ENCODE assay signal across 11 cellular contexts in genomic region chrX:155747520-155747919, GRCh38.
DNase-seq lines count a peak whose midpoint lies in the region; ATAC-seq, FAIRE-seq and TF ChIP-seq lines count a peak whose summit lies in the region.
"Had no signal": no experiment of that assay in that cellular context is flagged by ENCODE, and none has a peak within 500 bp of the region (broad histone marks: within the 10 kb centered on the region; RNA-seq: fewer than 3 reads in every experiment).

No MANE protein-coding gene starts in this region.

- intact Hi-C loops in adrenal gland (cut with DNase I) (no loop called here), mucosa of descending colon (cut with DNase I, micrococcal nuclease) (no loop called here), CD14-positive monocyte (cut with micrococcal nuclease) (no loop called here)

- H3K27me3 ChIP-seq in adrenal gland: no peaks in the 10 kb centered on the region

- peak; percentile 69 for FAIRE-seq in H54 (lab: Jason Lieb, UNC)

- H3K4me3 Mint-ChIP-seq in CD14-positive monocyte: no peak overlapping the region

- peaks cover 0 to 14% of the 10 kb centered on the region in 2 donors for H3K4me1 ChIP-seq in adrenal gland (replicated peaks in 1 of 2)
- H3K4me1 ChIP-seq in mucosa of descending colon (ENCODE audit: low read depth): no peaks in the 10 kb centered on the region

- peaks cover 0 to 7% (median 0%) of the 10 kb centered on the region in 7 donors for H3K9me3 Mint-ChIP-seq in CD14-positive monocyte

- no peak for TF ChIP-seq CTCF in adrenal gland (IDR thresholded peaks at IDR 0.05)
- no peak for TF ChIP-seq CTCF in mucosa of descending colon (IDR thresholded peaks at IDR 0.05)
- TF ChIP-seq CTCF in CD14-positive monocyte (IDR thresholded peaks at IDR 0.05): no peak

- H3K36me3 ChIP-seq in adrenal gland (replicated peaks in 1 of 2) (no peaks in the 10 kb centered on the region), mucosa of descending colon (ENCODE audit: low read depth) (no peaks in the 10 kb centered on the region)

- ATAC-seq in mucosa of descending colon: peak; percentile 75

- no peaks in the 10 kb centered on the region for H3K36me3 Mint-ChIP-seq in CD14-positive monocyte

- peaks cover 2% of the 10 kb centered on the region for H3K4me1 Mint-ChIP-seq in CD14-positive monocyte

- DNase-seq in H54 (ENCODE audit: insufficient read length, low spot score): no peak
- peak; percentile 27 for DNase-seq in NCI-H128 (lab: John Stamatoyannopoulos, UW; ENCODE audit: unreplicated experiment)
- DNase-seq in adrenal gland: peak in 5 of 7 donors; percentile 27 to 67 (median 41)
- peak; percentile 53 to 93 (median 75) for DNase-seq in mucosa of descending colon
- DNase-seq in activated gamma-delta T cell (lab: John Stamatoyannopoulos, UW): no peak
- DNase-seq in activated gamma-delta T cell treated with Interleukin-2 at 50 U/mL for 16 hours: no peak
- no peak for DNase-seq in activated CD8-positive, alpha-beta memory T cell treated with anti-CD3 and anti-CD28 coated beads, Interleukin-2, amount 50 U/mL, for 48 hours
- DNase-seq in CD14-positive monocyte (ENCODE audit: low spot score): no peak
- DNase-seq: IMR-90, SK-N-SH had no signal

- no peaks in the 10 kb centered on the region for H3K9me3 ChIP-seq in adrenal gland (replicated peaks in 1 of 3)
- H3K9me3 ChIP-seq in mucosa of descending colon: no peaks in the 10 kb centered on the region
- H3K9me3 ChIP-seq: SK-N-SH had no signal

- H3K4me3 ChIP-seq in adrenal gland: no peak overlapping the region
- H3K4me3 ChIP-seq in mucosa of descending colon: no peak overlapping the region
- H3K4me3 ChIP-seq: skin epidermis had no signal

- TF ChIP-seq POLR2A in H54 (IDR thresholded peaks at IDR 0.05; ENCODE audit: low read depth, low read length) (no peak), adrenal gland (IDR thresholded peaks at IDR 0.05) (no peak)

- no peak overlapping the region for H3K27ac Mint-ChIP-seq in CD14-positive monocyte

- peaks cover 0 to 1% (median 1%) of the 10 kb centered on the region in 3 donors for H3K27me3 Mint-ChIP-seq in CD14-positive monocyte (ENCODE audit: low read depth in 3 of 3)

- no peak overlapping the region for H3K27ac ChIP-seq in adrenal gland
- H3K27ac ChIP-seq: skin epidermis had no signal

- WGBS in adrenal gland, 4 donors: 22 to 41% (median 33%) methylated on average over 3 of the region's 3 CpGs

Comparison
In these comparisons a context has a peak if more than half of its experiments do, and no peak if none do; other contexts are left out.
1. DNase-seq: peak in NCI-H128 (single experiment), adrenal gland (5 of 7) and mucosa of descending colon (3 of 3); none in H54 (single experiment), activated gamma-delta T cell (single experiment), activated gamma-delta T cell treated with Interleukin-2 at 50 U/mL for 16 hours (single experiment), activated CD8-positive, alpha-beta memory T cell treated with anti-CD3 and anti-CD28 coated beads, Interleukin-2, amount 50 U/mL, for 48 hours (single experiment) and CD14-positive monocyte (single experiment).